8 cellular contexts compared by ENCODE assay signal in the genomic region with DNA sequence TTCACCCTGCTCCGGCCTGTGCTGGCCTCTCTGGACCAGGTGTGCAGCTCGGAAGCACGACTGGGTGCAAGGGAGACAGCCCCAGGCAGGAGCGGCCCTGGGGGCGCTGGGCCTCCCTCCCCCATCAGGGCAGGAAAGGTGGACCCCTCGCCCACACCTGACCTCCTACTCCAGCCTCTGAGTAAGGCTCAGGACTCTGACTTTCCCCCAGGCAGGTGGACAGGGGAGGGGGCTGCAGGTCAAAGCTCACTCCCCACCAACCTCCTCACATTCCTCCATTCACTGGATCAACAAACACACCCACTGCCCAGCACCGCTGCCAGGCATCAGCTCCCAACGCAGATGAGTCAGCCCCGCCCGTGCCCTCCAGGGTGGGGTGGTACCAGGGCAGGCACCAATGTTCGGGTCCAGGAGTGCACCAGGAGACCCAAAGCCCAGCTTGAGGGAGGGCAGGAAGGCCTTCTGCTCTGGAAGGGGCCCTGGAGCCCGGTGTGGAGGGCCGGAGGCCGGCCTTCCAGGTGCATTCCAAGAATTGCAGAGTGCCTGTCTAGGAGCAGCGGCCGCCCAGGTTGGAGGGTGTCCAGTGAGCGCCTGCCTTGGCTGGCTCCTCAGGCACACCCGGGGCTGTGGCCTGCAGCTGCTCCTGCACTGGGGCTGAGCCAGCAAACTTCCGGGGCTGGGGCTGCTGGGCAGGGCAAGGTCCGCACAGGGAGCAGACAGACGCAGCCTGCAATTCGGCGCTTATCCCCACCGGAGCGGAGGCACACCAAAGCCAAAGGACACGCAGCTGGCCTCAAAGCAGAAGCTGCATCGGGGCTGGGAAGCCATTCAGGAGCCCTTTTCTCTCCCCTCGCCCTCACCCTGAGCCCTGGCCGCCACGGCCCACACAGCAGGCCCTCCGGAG. TPM values are rescaled to one million over a fixed set of nuclear protein-coding genes. Genes with fewer than 3 reads are reported as not detected.
DNase-seq lines count a peak whose midpoint lies in the region; ATAC-seq and TF ChIP-seq lines count a peak whose summit lies in the region.

No MANE protein-coding gene starts in this region.

- H3K27me3 ChIP-seq in SJCRH30 (no peaks in the 10 kb centered on the region), parathyroid adenoma (ENCODE audit: control insufficient read depth, insufficient read depth, low read length) (no peaks in the 10 kb centered on the region)

- H3K36me3 Mint-ChIP-seq in activated CD8-positive, alpha-beta memory T cell treated with anti-CD3 and anti-CD28 coated beads, Interleukin-2, amount 10 ng/mL, durations not matched to agents 7 days and 5 days = no peaks in the 10 kb centered on the region

- H3K27ac ChIP-seq in SJCRH30 (peak overlapping the region; percentile 46; the same call in 1 of the 2 replicates), parathyroid adenoma (peak overlapping the region; percentile 34)

- peaks cover 3% of the 10 kb centered on the region for H3K79me2 ChIP-seq in parathyroid adenoma

- no peak for DNase-seq in activated CD8-positive, alpha-beta memory T cell treated with anti-CD3 and anti-CD28 coated beads, Interleukin-2, amount 10 ng/mL, durations not matched to agents 7 days and 5 days
- no peak for DNase-seq in activated CD8-positive, alpha-beta memory T cell treated with anti-CD3 and anti-CD28 coated beads, Interleukin-2, amount 50 U/mL, for 4 hours
- DNase-seq in SJCRH30 (peak; percentile 92 to 94), fibroblast of pulmonary artery (ENCODE audit: low read depth) (peak; percentile 65), cerebellar nuclear complex (lab: John Stamatoyannopoulos, UW) (no peak)
- no peak for DNase-seq in stimulated activated CD4-positive, alpha-beta T cell treated with anti-CD3 and anti-CD28 coated beads, Interleukin-4, amount 100 ng/mL, for 4 hours

- no peak overlapping the region for H3K4me3 Mint-ChIP-seq in activated CD8-positive, alpha-beta memory T cell treated with anti-CD3 and anti-CD28 coated beads, Interleukin-2, amount 10 ng/mL, durations not matched to agents 7 days and 5 days

- H3K27ac Mint-ChIP-seq in activated CD8-positive, alpha-beta memory T cell treated with anti-CD3 and anti-CD28 coated beads, Interleukin-2, amount 10 ng/mL, durations not matched to agents 7 days and 5 days = peak overlapping the region; percentile 67

- CTCF ChIA-PET in activated CD8-positive, alpha-beta memory T cell treated with anti-CD3 and anti-CD28 coated beads, Interleukin-2, amount 10 ng/mL, durations not matched to agents 7 days and 5 days (lab: Charles Lee) = interaction anchor here (0.6 to 3.2 kb wide), 4 partner anchors 10 to 35 kb away, joined by 3 to 17 read pairs (median 3); no protein-coding TSS in a partner anchor

- H3K4me3 ChIP-seq in SJCRH30 (peak overlapping the region; percentile 98), fibroblast of pulmonary artery (replicated peaks; ENCODE audit: low read depth, low read length) (no peak overlapping the region), parathyroid adenoma (ENCODE audit: low read depth, low read length) (peak overlapping the region; percentile 57)

- no peaks in the 10 kb centered on the region for H3K27me3 Mint-ChIP-seq in activated CD8-positive, alpha-beta memory T cell treated with anti-CD3 and anti-CD28 coated beads, Interleukin-2, amount 10 ng/mL, durations not matched to agents 7 days and 5 days

- ATAC-seq in activated CD8-positive, alpha-beta memory T cell treated with anti-CD3 and anti-CD28 coated beads, Interleukin-2, amount 10 ng/mL, durations not matched to agents 7 days and 5 days = no peak
- ATAC-seq in GM21360 (IDR thresholded peaks at IDR 0.05; ENCODE audit: unreplicated experiment) = no peak

- H3K4me1 Mint-ChIP-seq in activated CD8-positive, alpha-beta memory T cell treated with anti-CD3 and anti-CD28 coated beads, Interleukin-2, amount 10 ng/mL, durations not matched to agents 7 days and 5 days = peaks cover 34% of the 10 kb centered on the region

- H2AFZ ChIP-seq in parathyroid adenoma = peak overlapping the region; percentile 97

- H3K9me3 ChIP-seq in SJCRH30 (replicated peaks) (no peaks in the 10 kb centered on the region), parathyroid adenoma (ENCODE audit: control insufficient read depth, low read length) (no peaks in the 10 kb centered on the region)

- TF ChIP-seq CTCF in fibroblast of pulmonary artery (IDR thresholded peaks at IDR 0.05; ENCODE audit: low read length, missing control alignments) = no peak
- TF ChIP-seq CTCF in parathyroid adenoma (IDR thresholded peaks at IDR 0.05) = no peak

- H3K9me3 Mint-ChIP-seq in activated CD8-positive, alpha-beta memory T cell treated with anti-CD3 and anti-CD28 coated beads, Interleukin-2, amount 10 ng/mL, durations not matched to agents 7 days and 5 days (ENCODE audit: low read depth) = no peaks in the 10 kb centered on the region

- H3K4me2 ChIP-seq in parathyroid adenoma (ENCODE audit: low read length) = peak overlapping the region; percentile 90

- H3K36me3 ChIP-seq in SJCRH30 (no peaks in the 10 kb centered on the region), parathyroid adenoma (ENCODE audit: control insufficient read depth, insufficient read depth, low read length) (no peaks in the 10 kb centered on the region)

- no peak overlapping the region for H3K9ac ChIP-seq in parathyroid adenoma

- H3K4me1 ChIP-seq in SJCRH30 = peaks cover 13% of the 10 kb centered on the region; the same call in 1 of the 2 replicates
- peaks cover 11% of the 10 kb centered on the region for H3K4me1 ChIP-seq in parathyroid adenoma

RNA-seq across cellular contexts. Expression of a gene that starts 1.6 kb away (rescaled TPM):
- 10 to 100 TPM; 59.9 to 63.6 TPM for total RNA-seq in activated CD8-positive, alpha-beta memory T cell treated with anti-CD3 and anti-CD28 coated beads, Interleukin-2, amount 10 ng/mL, durations not matched to agents 7 days and 5 days
- total RNA-seq in SJCRH30 (2014; rRNA removed; shearing (Covaris generic)) = 36.9 and 38.3 TPM in 2 replicates

RNA-seq across cellular contexts. Expression of a gene that starts 36.2 kb away (rescaled TPM):
- 1 to 10 TPM; 2.5 to 3.5 TPM for total RNA-seq in activated CD8-positive, alpha-beta memory T cell treated with anti-CD3 and anti-CD28 coated beads, Interleukin-2, amount 10 ng/mL, durations not matched to agents 7 days and 5 days
- 0.58 and 1.2 TPM in 2 replicates for total RNA-seq in SJCRH30 (2014; rRNA removed; shearing (Covaris generic))

Comparison
In these comparisons a context has a peak if more than half of its experiments do, and no peak if none do; other contexts are left out.
1. DNase-seq: peak in SJCRH30 (2 of 2) and fibroblast of pulmonary artery (single experiment); none in activated CD8-positive, alpha-beta memory T cell treated with anti-CD3 and anti-CD28 coated beads, Interleukin-2, amount 10 ng/mL, durations not matched to agents 7 days and 5 days (single experiment), activated CD8-positive, alpha-beta memory T cell treated with anti-CD3 and anti-CD28 coated beads, Interleukin-2, amount 50 U/mL, for 4 hours (single experiment), stimulated activated CD4-positive, alpha-beta T cell treated with anti-CD3 and anti-CD28 coated beads, Interleukin-4, amount 100 ng/mL, for 4 hours (0 of 2) and cerebellar nuclear complex (0 of 2).